Comparison of ENCODE assay signal across 8 cellular contexts in the genomic region with DNA sequence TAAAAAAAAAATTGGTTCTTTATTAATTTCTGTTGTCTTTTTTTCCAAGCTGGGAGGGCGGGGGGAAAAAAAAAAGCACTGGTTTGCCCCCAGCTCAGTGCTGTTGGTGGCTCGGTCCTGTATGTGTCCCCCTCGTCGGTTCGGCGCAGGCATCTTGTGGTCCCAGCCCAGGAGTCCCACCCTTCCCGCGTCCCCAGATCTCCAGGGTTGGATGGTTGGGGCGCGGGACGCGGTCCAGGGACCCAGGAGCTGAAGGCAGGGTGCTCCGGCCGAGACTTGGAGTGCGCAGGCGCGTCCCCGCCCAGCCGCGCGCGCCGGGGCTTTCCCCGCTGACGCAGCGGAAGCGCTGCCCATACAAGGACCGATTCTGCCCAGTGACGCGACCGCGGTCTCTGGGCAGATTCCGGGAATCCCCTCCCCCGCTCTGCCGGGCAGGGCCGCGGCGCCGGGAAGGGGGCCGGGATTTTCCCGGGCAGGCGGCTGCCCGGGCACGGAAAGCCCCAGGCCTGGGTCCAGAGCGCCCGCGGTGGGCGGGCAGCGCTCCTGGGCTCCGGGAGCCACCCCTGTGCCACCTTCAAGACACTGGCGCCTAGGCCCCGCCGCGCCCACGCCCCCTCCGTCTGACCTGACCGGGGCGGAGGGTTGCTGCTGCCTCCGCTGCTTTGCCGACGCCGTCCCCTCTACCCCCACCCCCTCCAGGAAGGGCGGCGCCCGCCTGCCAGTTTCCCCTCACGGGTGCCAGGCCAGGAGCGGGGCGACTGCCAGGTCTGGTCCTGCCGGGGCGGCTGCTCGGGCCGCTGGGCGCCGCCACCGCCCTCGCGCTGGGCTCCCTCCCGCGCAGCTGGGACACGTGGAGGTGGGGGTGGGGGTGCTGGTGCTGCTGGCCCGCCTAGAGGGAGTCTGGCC. TPM values are rescaled to one million over a fixed set of nuclear protein-coding genes. Genes with fewer than 3 reads are reported as not detected.
DNase-seq lines count a peak whose midpoint lies in the region; ATAC-seq and TF ChIP-seq lines count a peak whose summit lies in the region.

No MANE protein-coding gene starts in this region.

- peaks cover 49% of the 10 kb centered on the region for H3K4me1 Mint-ChIP-seq in CD4-positive, alpha-beta T cell (ENCODE audit: low read depth)
- H3K4me1 Mint-ChIP-seq in natural killer cell, result peaks cover 39 to 46% of the 10 kb centered on the region in 2 donors

- H3K27me3 Mint-ChIP-seq in CD4-positive, alpha-beta T cell, result peaks cover 13% of the 10 kb centered on the region
- H3K27me3 Mint-ChIP-seq in natural killer cell (ENCODE audit: low read depth in 2 of 2), result no peaks in the 10 kb centered on the region

- peak; percentile 87 to 97 (median 93) for DNase-seq in CD4-positive, alpha-beta T cell
- DNase-seq in KG1 (lab: John Stamatoyannopoulos, UW) (peak; percentile 85), RPMI7951 (ENCODE audit: low read depth) (peak; percentile 92), fibroblast of mammary gland (ENCODE audit: low read depth) (peak; percentile 92), natural killer cell (peak; percentile 97)
- peak; percentile 91 for DNase-seq in activated T-helper 9 cell treated with anti-CD3 and anti-CD28 coated beads, Interleukin-2, amount 50 U/mL, for 16 hours (ENCODE audit: low read depth)
- DNase-seq in stimulated activated naive CD4-positive, alpha-beta T cell (lab: John Stamatoyannopoulos, UW), result peak; percentile 90 to 99 (median 96)

- CTCF ChIA-PET in CD4-positive, alpha-beta T cell (lab: Charles Lee), result interaction anchor here (1.1 to 9.4 kb wide), 4 partner anchors 11 to 33 kb away, joined by 5 to 178 read pairs (median 22); partner anchors contain the start of gene HOOK2

- no peak for TF ChIP-seq CTCF in CD4-positive, alpha-beta T cell (IDR thresholded peaks at IDR 0.05)
- TF ChIP-seq CTCF in fibroblast of mammary gland (conservative IDR thresholded peaks at IDR 0.05; ENCODE audit: control insufficient read depth, insufficient read depth, low read depth, low read length), result no peak
- no peak for TF ChIP-seq CTCF in natural killer cell (IDR thresholded peaks at IDR 0.05)

- intact Hi-C loops in CD4-positive, alpha-beta T cell (cut with DNase I, micrococcal nuclease), result loop anchor here (1.0 to 5.0 kb wide), 2 partner anchors 11 to 126 kb away; partner anchors contain the start of genes MAN2B1 (in 1 of the 2) and WDR83 (in 1 of the 2)
- intact Hi-C loops in natural killer cell (cut with micrococcal nuclease), result loop anchor here (2.0 to 10.0 kb wide), 5 partner anchors 57 to 361 kb away; partner anchors contain the start of genes CALR, GET3, IER2 and STX10

- peak overlapping the region; percentile 88 for H3K4me3 ChIP-seq in fibroblast of mammary gland (ENCODE audit: control insufficient read depth, low read depth, low read length)

- no peaks in the 10 kb centered on the region for H3K27me3 ChIP-seq in CD4-positive, alpha-beta T cell (ENCODE audit: control insufficient read depth, insufficient read depth, low read length)

- H3K4me3 Mint-ChIP-seq in CD4-positive, alpha-beta T cell, result peak overlapping the region; percentile 97
- peak overlapping the region; percentile 96 for H3K4me3 Mint-ChIP-seq in natural killer cell

- peak; percentile 48 for ATAC-seq in CD4-positive, alpha-beta T cell (ENCODE audit: poor library complexity)
- ATAC-seq in GM19467 (IDR thresholded peaks at IDR 0.05; ENCODE audit: unreplicated experiment) (peak; percentile 30), natural killer cell (peak; percentile 39 to 63 (median 52))

- H3K9me3 Mint-ChIP-seq in CD4-positive, alpha-beta T cell, result no peaks in the 10 kb centered on the region
- no peaks in the 10 kb centered on the region for H3K9me3 Mint-ChIP-seq in natural killer cell

- H3K9me3 ChIP-seq in CD4-positive, alpha-beta T cell (ENCODE audit: control insufficient read depth, low read length), result no peaks in the 10 kb centered on the region

- POLR2A ChIA-PET in CD4-positive, alpha-beta T cell (lab: Charles Lee), result interaction anchor here (0.8 to 8.3 kb wide), 18 partner anchors 8 to 1727 kb away, joined by 3 to 348 read pairs (median 14); partner anchors contain the start of genes GCDH, GET3, HOOK2 and PRDX2

- peaks cover 47% of the 10 kb centered on the region for H3K36me3 Mint-ChIP-seq in CD4-positive, alpha-beta T cell (ENCODE audit: low read depth)
- no peaks in the 10 kb centered on the region for H3K36me3 Mint-ChIP-seq in natural killer cell

- peak overlapping the region; percentile 99 for H3K27ac ChIP-seq in CD4-positive, alpha-beta T cell (ENCODE audit: low read depth, low read length)

- peak overlapping the region; percentile 99 for H3K27ac Mint-ChIP-seq in CD4-positive, alpha-beta T cell
- peak overlapping the region; percentile 97 to 99 for H3K27ac Mint-ChIP-seq in natural killer cell

RNA-seq across cellular contexts. Expression of gene JUNB, which starts 2.3 kb away (rescaled TPM):
- 1,000 to 10,000 TPM; 2,467 to 2,518 TPM for total RNA-seq in CD4-positive, alpha-beta T cell
- total RNA-seq in RPMI7951 (2014; rRNA removed; shearing (Covaris generic)), result 44.1 and 61.9 TPM in 2 replicates
- total RNA-seq in natural killer cell, result 100 to 1,000 TPM; 781 to 903 (median 859) TPM

RNA-seq across cellular contexts. Expression of gene PRDX2, which starts 8.1 kb away (rescaled TPM):
- 10 to 100 TPM; 59.7 to 65.9 TPM for total RNA-seq in CD4-positive, alpha-beta T cell
- 443 and 513 TPM in 2 replicates for total RNA-seq in RPMI7951 (2014; rRNA removed; shearing (Covaris generic))
- 10 to 100 TPM; 28.8 to 67.1 (median 66.9) TPM for total RNA-seq in natural killer cell

RNA-seq across cellular contexts. Expression of gene THSD8, which starts 8.3 kb away (rescaled TPM):
- total RNA-seq in CD4-positive, alpha-beta T cell, result 1 to 10 TPM in 1 of 2 experiments, not detected in 1; 1.3 TPM
- total RNA-seq in RPMI7951 (2014; rRNA removed; shearing (Covaris generic)), result not detected in 2 replicates
- 1 to 10 TPM; 1.7 to 2.8 (median 2.2) TPM for total RNA-seq in natural killer cell

RNA-seq across cellular contexts. Expression of gene RNASEH2A, which starts 12.8 kb away (rescaled TPM):
- 1 to 10 TPM; 1.5 to 2.7 TPM for total RNA-seq in CD4-positive, alpha-beta T cell
- total RNA-seq in RPMI7951 (2014; rRNA removed; shearing (Covaris generic)), result 83.6 and 99.1 TPM in 2 replicates
- 1 to 10 TPM; 6.6 to 8.7 (median 7.4) TPM for total RNA-seq in natural killer cell

RNA-seq across cellular contexts. Expression of gene HOOK2, which starts 18.2 kb away (rescaled TPM):
- total RNA-seq in CD4-positive, alpha-beta T cell, result 10 to 100 TPM; 14.8 to 17.0 TPM
- 4.0 and 9.0 TPM in 2 replicates for total RNA-seq in RPMI7951 (2014; rRNA removed; shearing (Covaris generic))
- 10 to 100 TPM; 13.3 to 15.3 (median 13.9) TPM for total RNA-seq in natural killer cell

Comparison
In these comparisons a context has a peak if more than half of its experiments do, and no peak if none do; other contexts are left out.
1. Peak in every context shown above with its lines: DNase-seq, ATAC-seq, H3K4me3 ChIP-seq and H3K27ac ChIP-seq.
2. RNA of gene JUNB, which starts 2.3 kb away (total RNA-seq): 2,467 to 2,518 TPM in CD4-positive, alpha-beta T cell and 781 to 903 TPM in natural killer cell; 44.1 to 61.9 TPM in RPMI7951; every median in the first group is over 10 times any median in the second.